Comparison of ENCODE assay signal across 8 cellular contexts in the genomic region with DNA sequence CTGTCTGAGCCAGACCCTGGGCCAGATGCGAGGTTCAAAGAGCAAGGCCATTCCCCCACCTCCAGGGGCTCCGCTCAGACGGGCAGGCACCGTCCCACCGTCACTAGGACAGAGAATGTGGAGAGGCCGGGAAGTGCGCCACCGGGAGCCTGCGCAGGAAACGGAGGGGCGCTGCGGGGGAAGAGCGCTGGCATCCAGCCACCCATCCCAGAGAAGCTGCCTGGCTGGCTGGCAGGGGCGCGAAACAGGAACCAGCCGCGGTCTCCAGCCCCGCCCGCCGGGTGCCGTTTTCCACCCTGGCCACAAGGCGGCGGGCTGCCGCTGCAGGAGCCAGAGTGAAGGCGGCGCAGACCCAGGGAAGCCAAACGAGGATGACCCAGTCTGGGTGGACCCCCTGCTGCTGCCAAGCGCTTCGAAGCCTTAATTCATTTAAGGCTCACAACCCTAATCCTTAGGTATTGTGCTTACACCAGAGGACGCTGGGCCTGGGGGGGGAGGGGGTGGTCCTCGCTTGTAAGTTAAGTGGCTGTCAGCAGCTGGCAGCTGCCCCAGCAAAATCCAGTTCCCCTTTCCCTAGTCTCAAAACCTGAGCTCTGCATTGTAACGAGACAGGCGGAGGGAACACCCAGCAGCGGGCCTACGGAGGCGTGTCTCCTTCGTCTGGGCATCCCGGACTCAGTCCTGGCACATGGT.
A peak's percentile ranks its signal among the peaks of the same experiment; 100 is the strongest.
DNase-seq lines count a peak whose midpoint lies in the region; ATAC-seq and TF ChIP-seq lines count a peak whose summit lies in the region.
"Not testable (repeated sequence)": the region's sequence is repeated elsewhere in the genome, so short reads cannot be mapped to it uniquely, and the experiment has no call there.

No MANE protein-coding gene starts in this region.

- peak overlapping the region; percentile 71 for H3K4me3 ChIP-seq in Loucy (ENCODE audit: low read length, poor library complexity, severe bottlenecking)
- not testable (repeated sequence) for H3K4me3 ChIP-seq in mucosa of stomach (ENCODE audit: low read length)

- H3K4me1 ChIP-seq in Loucy (ENCODE audit: insufficient read depth, low read length, poor library complexity, severe bottlenecking) = peaks cover 45% of the 10 kb centered on the region
- H3K4me1 ChIP-seq in mucosa of stomach (ENCODE audit: control insufficient read depth, insufficient read depth, low read length) = peaks cover 55% of the 10 kb centered on the region

- H3K4me3 Mint-ChIP-seq in activated T-helper 1 cell treated with anti-CD3 and anti-CD28 coated beads, Interleukin-12 subunit alpha, Interleukin-12 subunit beta, Interleukin-2, Interleukin-4 antibody, amounts not matched to agents 30 ng/mL and 10 ng/mL and 1 ng/mL, durations not matched to agents 14 hours and 24 hours and 36 hours = peak overlapping the region; percentile 15

- ATAC-seq in GM21825 (IDR thresholded peaks at IDR 0.05; ENCODE audit: unreplicated experiment) (peak; percentile 62), esophagus mucosa (peak; percentile 42)

- DNase-seq in DMS 273 (lab: John Stamatoyannopoulos, UW; ENCODE audit: unreplicated experiment) (peak; percentile 95), RPMI8226 (peak; percentile 82)
- DNase-seq in activated T-helper 1 cell treated with anti-CD3 and anti-CD28 coated beads, Interleukin-12 subunit alpha, Interleukin-12 subunit beta, Interleukin-2, Interleukin-4 antibody, amounts not matched to agents 30 ng/mL and 10 ng/mL and 1 ng/mL, durations not matched to agents 14 hours and 24 hours and 36 hours (ENCODE audit: low spot score) = peak; percentile 71
- peak; percentile 55 for DNase-seq in stimulated activated CD8-positive, alpha-beta memory T cell treated with anti-CD3 and anti-CD28 coated beads, Interleukin-4, amount 100 ng/mL, for 24 hours (ENCODE audit: low read depth)

- H3K4me1 Mint-ChIP-seq in activated T-helper 1 cell treated with anti-CD3 and anti-CD28 coated beads, Interleukin-12 subunit alpha, Interleukin-12 subunit beta, Interleukin-2, Interleukin-4 antibody, amounts not matched to agents 30 ng/mL and 10 ng/mL and 1 ng/mL, durations not matched to agents 14 hours and 24 hours and 36 hours (ENCODE audit: low read depth) = peaks cover 12% of the 10 kb centered on the region

- peak; percentile 78 for TF ChIP-seq CTCF in Loucy (conservative IDR thresholded peaks at IDR 0.05; ENCODE audit: low read length)

- H3K36me3 ChIP-seq in Loucy (ENCODE audit: insufficient read depth, low read length); mucosa of stomach (ENCODE audit: control insufficient read depth, insufficient read depth, low read length): not testable (repeated sequence)

- intact Hi-C loops in activated T-helper 1 cell treated with anti-CD3 and anti-CD28 coated beads, Interleukin-12 subunit alpha, Interleukin-12 subunit beta, Interleukin-2, Interleukin-4 antibody, amounts not matched to agents 30 ng/mL and 10 ng/mL and 1 ng/mL, durations not matched to agents 14 hours and 24 hours and 36 hours (cut with micrococcal nuclease) = loop anchor here (1.0 to 5.0 kb wide), 2 partner anchors 60 to 185 kb away; no protein-coding TSS in a partner anchor

- H3K9ac ChIP-seq in Loucy (ENCODE audit: low read depth, low read length, poor library complexity, severe bottlenecking) (peak overlapping the region; percentile 56), mucosa of stomach (ENCODE audit: low read length) (peak overlapping the region; percentile 17)

- not testable (repeated sequence) for H3K9me3 Mint-ChIP-seq in activated T-helper 1 cell treated with anti-CD3 and anti-CD28 coated beads, Interleukin-12 subunit alpha, Interleukin-12 subunit beta, Interleukin-2, Interleukin-4 antibody, amounts not matched to agents 30 ng/mL and 10 ng/mL and 1 ng/mL, durations not matched to agents 14 hours and 24 hours and 36 hours

- peak overlapping the region; percentile 87 for H3K4me2 ChIP-seq in Loucy (ENCODE audit: low read depth, low read length, poor library complexity, severe bottlenecking)

- not testable (repeated sequence) for H4K20me1 ChIP-seq in Loucy (ENCODE audit: insufficient read depth, low read length, poor library complexity, severe bottlenecking)

- H3K9me3 ChIP-seq in Loucy (ENCODE audit: insufficient read depth, low read depth, low read length); mucosa of stomach (ENCODE audit: control insufficient read depth, low read length): not testable (repeated sequence)

- not testable (repeated sequence) for H3K36me3 Mint-ChIP-seq in activated T-helper 1 cell treated with anti-CD3 and anti-CD28 coated beads, Interleukin-12 subunit alpha, Interleukin-12 subunit beta, Interleukin-2, Interleukin-4 antibody, amounts not matched to agents 30 ng/mL and 10 ng/mL and 1 ng/mL, durations not matched to agents 14 hours and 24 hours and 36 hours (ENCODE audit: low read depth)

- H3K9me2 ChIP-seq in Loucy (replicated peaks; ENCODE audit: low read depth, low read length) = not testable (repeated sequence)

- H3K79me2 ChIP-seq in Loucy (ENCODE audit: insufficient read depth, low read length) = peaks cover 33% of the 10 kb centered on the region

- H3K27me3 ChIP-seq in Loucy (ENCODE audit: insufficient read depth, low read length, poor library complexity, severe bottlenecking) = not testable (repeated sequence)
- peaks cover 43% of the 10 kb centered on the region for H3K27me3 ChIP-seq in mucosa of stomach (ENCODE audit: control insufficient read depth, insufficient read depth, low read length)

- not testable (repeated sequence) for H2AFZ ChIP-seq in Loucy (ENCODE audit: low read length)

- H3K27ac Mint-ChIP-seq in activated T-helper 1 cell treated with anti-CD3 and anti-CD28 coated beads, Interleukin-12 subunit alpha, Interleukin-12 subunit beta, Interleukin-2, Interleukin-4 antibody, amounts not matched to agents 30 ng/mL and 10 ng/mL and 1 ng/mL, durations not matched to agents 14 hours and 24 hours and 36 hours = not testable (repeated sequence)

- not testable (repeated sequence) for H3F3A ChIP-seq in Loucy (ENCODE audit: low read depth)

- H3K27me3 Mint-ChIP-seq in activated T-helper 1 cell treated with anti-CD3 and anti-CD28 coated beads, Interleukin-12 subunit alpha, Interleukin-12 subunit beta, Interleukin-2, Interleukin-4 antibody, amounts not matched to agents 30 ng/mL and 10 ng/mL and 1 ng/mL, durations not matched to agents 14 hours and 24 hours and 36 hours (ENCODE audit: insufficient read depth) = not testable (repeated sequence)
